In the genomic region with DNA sequence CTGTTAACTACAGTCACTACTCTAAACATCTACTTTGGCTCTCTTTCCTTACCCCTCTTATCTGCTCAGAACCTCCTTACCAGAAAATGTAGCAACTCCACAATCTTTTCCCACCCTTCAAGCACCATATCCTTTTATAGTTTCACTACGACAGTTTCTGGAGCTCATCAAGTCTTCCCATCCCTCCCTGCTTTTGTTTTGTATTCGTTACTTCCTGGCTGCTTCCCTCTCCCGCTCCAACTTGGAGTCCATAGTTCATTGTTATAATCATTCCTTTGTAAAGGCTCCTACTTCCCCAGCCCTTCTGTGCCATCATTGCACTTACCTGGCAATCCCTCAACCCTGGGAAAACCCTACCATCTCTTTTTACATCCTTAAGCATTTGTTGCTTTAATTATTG, we compare ENCODE assay signal across 32 cellular contexts. TPM values are rescaled to one million over a fixed set of nuclear protein-coding genes. Genes with fewer than 3 reads are reported as not detected.
DNase-seq lines count a peak whose midpoint lies in the region; ATAC-seq, FAIRE-seq and TF ChIP-seq lines count a peak whose summit lies in the region.
"Had no signal": no experiment of that assay in that cellular context is flagged by ENCODE, and none has a peak within 500 bp of the region (broad histone marks: within the 10 kb centered on the region; RNA-seq: fewer than 3 reads in every experiment).

No MANE protein-coding gene starts in this region.

- H3K4me3 ChIP-seq in fibroblast of the aortic adventitia (ENCODE audit: low read depth, low read length) (no peak overlapping the region), trophoblast cell (ENCODE audit: low read depth, low read length) (no peak overlapping the region)
- H3K4me3 ChIP-seq: uterus had no signal

- H3K27ac Mint-ChIP-seq in Calu3 (ENCODE audit: unreplicated experiment), result peak overlapping the region; percentile 12
- H3K27ac Mint-ChIP-seq: activated CD8-positive, alpha-beta T cell treated with anti-CD3 and anti-CD28 coated beads for 36 hours; activated T-helper 17 cell treated with anti-CD3 and anti-CD28 coated beads, Interleukin-2, amount 50 U/mL, for 72 hours; natural killer cell had no signal

- WGBS in trophoblast cell (ENCODE audit: extremely low coverage, insufficient coverage, insufficient read length), result no CpG with 5 or more reads among the region's 3 CpGs

- H3K14ac ChIP-seq in trophoblast cell (ENCODE audit: low read length), result no peak overlapping the region

- H3K27ac ChIP-seq in trophoblast cell (ENCODE audit: low read depth, low read length), result peak overlapping the region; percentile 57
- H3K27ac ChIP-seq: brain microvascular endothelial cell, HL-60 had no signal

- peaks cover 23% of the 10 kb centered on the region for H3K79me2 ChIP-seq in trophoblast cell (ENCODE audit: control insufficient read depth, insufficient read depth, low read length, poor library complexity)

- H3K79me1 ChIP-seq in trophoblast cell (ENCODE audit: low read length), result peaks cover 2% of the 10 kb centered on the region

- no peak overlapping the region for H4K12ac ChIP-seq in trophoblast cell (ENCODE audit: low read depth, low read length)

- no peak overlapping the region for H2BK5ac ChIP-seq in trophoblast cell (ENCODE audit: low read depth, low read length, poor library complexity)

- H3K36me3 Mint-ChIP-seq in Calu3 (ENCODE audit: insufficient read depth, unreplicated experiment), result no peaks in the 10 kb centered on the region
- H3K36me3 Mint-ChIP-seq: natural killer cell had no signal

- no peak for ATAC-seq in GM19455 (IDR thresholded peaks at IDR 0.05; ENCODE audit: unreplicated experiment)
- ATAC-seq: activated CD8-positive, alpha-beta T cell treated with anti-CD3 and anti-CD28 coated beads for 36 hours; activated T-helper 17 cell treated with anti-CD3 and anti-CD28 coated beads, Interleukin-2, amount 50 U/mL, for 72 hours; HCT116; left ventricle myocardium superior; natural killer cell had no signal

- H3K36me3 ChIP-seq in trophoblast cell (ENCODE audit: control insufficient read depth in 1 of 2, insufficient read depth in 2 of 2, low read length in 2 of 2), result peaks cover 7 to 8% of the 10 kb centered on the region in 2 experiments
- H3K36me3 ChIP-seq: BE2C, brain microvascular endothelial cell, uterus had no signal

- peak overlapping the region; percentile 75 for H3K4ac ChIP-seq in trophoblast cell (ENCODE audit: low read depth, low read length)

- no TSS peak for BruUV-seq in Calu3 (replicated peaks; lab: Mats Ljungman, UMichigan)

- H3K27me3 Mint-ChIP-seq in Calu3 (ENCODE audit: unreplicated experiment), result no peaks in the 10 kb centered on the region
- H3K27me3 Mint-ChIP-seq: activated CD8-positive, alpha-beta T cell treated with anti-CD3 and anti-CD28 coated beads for 36 hours; activated T-helper 17 cell treated with anti-CD3 and anti-CD28 coated beads, Interleukin-2, amount 50 U/mL, for 72 hours had no signal

- CTCF ChIA-PET in Calu3 (lab: Charles Lee), result interaction anchor here (0.7 to 1.3 kb wide), 6 partner anchors 9 to 139 kb away, joined by 3 to 10 read pairs (median 4); no protein-coding TSS in a partner anchor

- H3K9me3 Mint-ChIP-seq in Calu3 (ENCODE audit: low read depth, unreplicated experiment), result peaks cover 2% of the 10 kb centered on the region
- H3K9me3 Mint-ChIP-seq: activated T-helper 17 cell treated with anti-CD3 and anti-CD28 coated beads, Interleukin-2, amount 50 U/mL, for 72 hours; natural killer cell had no signal

- H3K4me3 Mint-ChIP-seq in Calu3 (ENCODE audit: low read depth, unreplicated experiment), result peak overlapping the region; percentile 2
- H3K4me3 Mint-ChIP-seq: activated CD8-positive, alpha-beta T cell treated with anti-CD3 and anti-CD28 coated beads for 36 hours; activated T-helper 17 cell treated with anti-CD3 and anti-CD28 coated beads, Interleukin-2, amount 50 U/mL, for 72 hours; natural killer cell had no signal

- intact Hi-C loops in Calu3 (cut with micrococcal nuclease; ENCODE audit: unreplicated experiment), result no loop called here

- H2BK12ac ChIP-seq in trophoblast cell (ENCODE audit: low read length), result no peak overlapping the region

- FAIRE-seq in D721Med (lab: Jason Lieb, UNC), result no peak
- no peak for FAIRE-seq in GM19239 (lab: Jason Lieb, UNC)
- FAIRE-seq: RCC 7860 had no signal

- H3K4me2 ChIP-seq in trophoblast cell (ENCODE audit: low read length), result peak overlapping the region; percentile 28

- H4K91ac ChIP-seq in trophoblast cell (ENCODE audit: low read depth, low read length), result no peak overlapping the region

- no peak for DNase-seq in Calu3
- peak; percentile 33 for DNase-seq in amniotic epithelial cell (ENCODE audit: low read depth)
- peak; percentile 55 for DNase-seq in fibroblast of the aortic adventitia (ENCODE audit: low read depth)
- no peak for DNase-seq in trophoblast cell
- DNase-seq in D721Med (ENCODE audit: insufficient read length, low spot score), result no peak
- no peak for DNase-seq in GM19239 (ENCODE audit: insufficient read length, low spot score)
- no peak for DNase-seq in A172 (ENCODE audit: low spot score)
- DNase-seq: activated CD8-positive, alpha-beta memory T cell treated with anti-CD3 and anti-CD28 coated beads, Interleukin-2, amount 50 U/mL, for 48 hours; activated CD8-positive, alpha-beta T cell treated with anti-CD3 and anti-CD28 coated beads for 36 hours; activated naive CD4-positive, alpha-beta T cell treated with anti-CD3 and anti-CD28 coated beads, Interleukin-2, amount 50 U/mL, for 16 hours; amniotic stem cell; BE2C; brain microvascular endothelial cell; effector CD8-positive, alpha-beta T cell; islet precursor cell; Karpas-422; left ventricle myocardium superior; midbrain; MV-4-11; natural killer cell; NCI-H1436; NCI-H446; NCI-H774; SIG-M5; stimulated activated CD4-positive, alpha-beta T cell treated with anti-CD3 and anti-CD28 coated beads, Interleukin-1b, Interleukin-23, amount 100 ng/mL, for 48 hours; stimulated activated naive CD4-positive, alpha-beta T cell treated with Interleukin-2 at 50 U/mL for 16 hours; uterus had no signal

- H3K23ac ChIP-seq in trophoblast cell (ENCODE audit: low read length), result no peak overlapping the region

- TF ChIP-seq CTCF in Calu3 (IDR thresholded peaks at IDR 0.05; ENCODE audit: unreplicated experiment) (no peak), fibroblast of the aortic adventitia (IDR thresholded peaks at IDR 0.05; ENCODE audit: insufficient read depth, low read length) (no peak), D721Med (IDR thresholded peaks at IDR 0.05; ENCODE audit: insufficient read depth, missing control alignments) (no peak)

- peaks cover 14 to 22% of the 10 kb centered on the region in 2 experiments for H3K4me1 ChIP-seq in trophoblast cell (ENCODE audit: control insufficient read depth in 1 of 2, insufficient read depth in 2 of 2, low read length in 2 of 2)
- H3K4me1 ChIP-seq: uterus had no signal

- H2AK5ac ChIP-seq in trophoblast cell (ENCODE audit: low read length), result no peak overlapping the region

- H3K27me3 ChIP-seq in trophoblast cell (ENCODE audit: insufficient read depth, low read length), result no peaks in the 10 kb centered on the region
- H3K27me3 ChIP-seq: BE2C, brain microvascular endothelial cell, uterus had no signal

- no peak overlapping the region for H3K9ac ChIP-seq in trophoblast cell (ENCODE audit: low read length)

- H2BK120ac ChIP-seq in trophoblast cell (ENCODE audit: insufficient read depth, low read length, poor library complexity), result no peak overlapping the region

- no peak overlapping the region for H3K18ac ChIP-seq in trophoblast cell (ENCODE audit: low read length)

- H3K9me3 ChIP-seq in trophoblast cell (ENCODE audit: insufficient read depth, low read depth, low read length), result no peaks in the 10 kb centered on the region
- H3K9me3 ChIP-seq: BE2C, uterus had no signal

- H4K8ac ChIP-seq in trophoblast cell (ENCODE audit: low read depth, low read length), result no peak overlapping the region

- H2AFZ ChIP-seq in trophoblast cell (ENCODE audit: insufficient read depth, low read length, poor library complexity), result no peak overlapping the region

- peaks cover 37% of the 10 kb centered on the region for H3K4me1 Mint-ChIP-seq in Calu3 (ENCODE audit: low read depth, unreplicated experiment)
- H3K4me1 Mint-ChIP-seq: activated T-helper 17 cell treated with anti-CD3 and anti-CD28 coated beads, Interleukin-2, amount 50 U/mL, for 72 hours had no signal

RNA-seq across cellular contexts. Expression of a gene that starts 18.0 kb away (rescaled TPM):
- total RNA-seq in Calu3 (2022), result 129 and 139 TPM in 2 replicates
- total RNA-seq in fibroblast of the aortic adventitia (ENCODE audit: low replicate concordance), result 66.6 and 112 TPM in 2 replicates
- polyA plus RNA-seq in trophoblast cell (2013), result 335 and 346 TPM in 2 replicates
- 126 and 170 TPM in 2 replicates for total RNA-seq in A172 (2014; rRNA removed; shearing (Covaris generic))

Comparison
In these comparisons a context has a peak if more than half of its experiments do, and no peak if none do; other contexts are left out.
1. DNase-seq: peak in amniotic epithelial cell (single experiment) and fibroblast of the aortic adventitia (single experiment); none in Calu3 (single experiment), trophoblast cell (0 of 2), D721Med (single experiment), GM19239 (single experiment) and A172 (single experiment).